In genomic region chr14:51860164-51860835, GRCh38 we compare ENCODE assay signal across 8 cellular contexts. TPM values are rescaled to one million over a fixed set of nuclear protein-coding genes. Genes with fewer than 3 reads are reported as not detected.
DNase-seq lines count a peak whose midpoint lies in the region; ATAC-seq and TF ChIP-seq lines count a peak whose summit lies in the region.

TSS of gene GNG2 (plus strand) at chr14:51860612. CDS start at chr14:51950679, 90,067 bp downstream.

- H3K36me3 ChIP-seq in heart left ventricle (no peaks in the 10 kb centered on the region), transverse colon (no peaks in the 10 kb centered on the region)

- POLR2A ChIA-PET in HEK293T (lab: Yijun Ruan, JAX): no interaction called here

- H3K27ac ChIP-seq in heart left ventricle: peak within 1 kb of the TSS in 11 of 12 donors; percentile 6 to 89 (median 52)
- H3K27ac ChIP-seq in transverse colon: peak within 1 kb of the TSS; percentile 66 to 82 (median 75)

- DNase-seq in GM04504 (ENCODE audit: low read depth) (peak; percentile 64), HEK293T (ENCODE audit: extremely low spot score) (peak; percentile 66), NCI-H1092 (lab: John Stamatoyannopoulos, UW) (peak; percentile 78), T follicular helper cell (ENCODE audit: low read depth) (peak; percentile 75), heart left ventricle (peak; percentile 81 to 93 (median 81)), posterior cingulate gyrus (peak; percentile 60 to 96 (median 80)), transverse colon (peak; percentile 88)
- peak; percentile 81 for DNase-seq in activated naive CD8-positive, alpha-beta T cell treated with anti-CD3 and anti-CD28 coated beads, Interleukin-2, amount 50 U/mL, for 24 hours

- H3K36me3 Mint-ChIP-seq in activated naive CD8-positive, alpha-beta T cell treated with anti-CD3 and anti-CD28 coated beads, Interleukin-2, amount 50 U/mL, for 24 hours (ENCODE audit: low read depth): peaks cover 13% of the 10 kb centered on the region

- peak within 1 kb of the TSS; percentile 90 for H3K27ac Mint-ChIP-seq in activated naive CD8-positive, alpha-beta T cell treated with anti-CD3 and anti-CD28 coated beads, Interleukin-2, amount 50 U/mL, for 24 hours

- in situ Hi-C loops in transverse colon (cut with MboI; ENCODE audit: low pct_ligation_motif_present in 1 of 4, low pct_unique_long_range_greater_than_20kb in 1 of 4, low sequenced_read_pairs in 3 of 4): no loop called here

- peak in 1 of 2 donors; percentile 44 for TF ChIP-seq POLR2A in heart left ventricle (IDR thresholded peaks at IDR 0.05)
- TF ChIP-seq POLR2A in transverse colon (IDR thresholded peaks at IDR 0.05): peak; percentile 81

- H3K4me1 ChIP-seq in heart left ventricle (peaks cover 0 to 73% (median 7%) of the 10 kb centered on the region in 12 donors), transverse colon (peaks cover 0 to 28% (median 11%) of the 10 kb centered on the region in 4 donors)

- H3K4me1 Mint-ChIP-seq in activated naive CD8-positive, alpha-beta T cell treated with anti-CD3 and anti-CD28 coated beads, Interleukin-2, amount 50 U/mL, for 24 hours: peaks cover 49% of the 10 kb centered on the region

- no peaks in the 10 kb centered on the region for H3K27me3 ChIP-seq in heart left ventricle
- H3K27me3 ChIP-seq in transverse colon: no peaks in the 10 kb centered on the region

- peak within 1 kb of the TSS; percentile 98 for H3K4me3 Mint-ChIP-seq in activated naive CD8-positive, alpha-beta T cell treated with anti-CD3 and anti-CD28 coated beads, Interleukin-2, amount 50 U/mL, for 24 hours

- TF ChIP-seq CTCF in heart left ventricle (IDR thresholded peaks at IDR 0.05): no peak
- TF ChIP-seq CTCF in transverse colon (IDR thresholded peaks at IDR 0.05): no peak

- 5 to 8% (median 6%) methylated on average over 18 to 22 of the region's 22 CpGs for WGBS in heart left ventricle, 4 donors
- whole genome bisulfite sequencing in transverse colon (ENCODE audit: low coverage in 1 of 2), 2 donors: 7 to 33% methylated on average over 5 to 22 of the region's 22 CpGs

- TF ChIP-seq EP300 in transverse colon (IDR thresholded peaks at IDR 0.05; ENCODE audit: low read depth): no peak

- H3K27me3 Mint-ChIP-seq in activated naive CD8-positive, alpha-beta T cell treated with anti-CD3 and anti-CD28 coated beads, Interleukin-2, amount 50 U/mL, for 24 hours: no peaks in the 10 kb centered on the region

- peak within 1 kb of the TSS; percentile 25 to 71 (median 53) for H3K4me3 ChIP-seq in heart left ventricle
- peak within 1 kb of the TSS; percentile 18 to 59 (median 38) for H3K4me3 ChIP-seq in transverse colon

- CTCF ChIA-PET in HEK293T (lab: Yijun Ruan, JAX): interaction anchor here (0.9 kb wide), 1 partner anchor 25 kb away, joined by 3 read pairs; no protein-coding TSS in a partner anchor

- ATAC-seq in activated naive CD8-positive, alpha-beta T cell treated with anti-CD3 and anti-CD28 coated beads, Interleukin-2, amount 50 U/mL, for 24 hours: peak; percentile 96
- peak; percentile 96 to 100 (median 99) for ATAC-seq in heart left ventricle

- H3K9me3 ChIP-seq in heart left ventricle (no peaks in the 10 kb centered on the region), transverse colon (no peaks in the 10 kb centered on the region)

- no peaks in the 10 kb centered on the region for H3K9me3 Mint-ChIP-seq in activated naive CD8-positive, alpha-beta T cell treated with anti-CD3 and anti-CD28 coated beads, Interleukin-2, amount 50 U/mL, for 24 hours

- intact Hi-C loops in heart left ventricle (cut with DNase I) (loop anchor here in 2 of 10 donors (5.0 to 10.0 kb wide), 3 partner anchors 62 to 117 kb away; no protein-coding TSS in a partner anchor), posterior cingulate gyrus (cut with DNase I) (no loop called here), transverse colon (cut with DNase I; ENCODE audit: low total_unique reads) (no loop called here)

TF ChIP-seq in HEK293T, 16 proteins besides CTCF, POLR2A, EP300 and RAD21:
- TF ChIP-seq NFRKB (IDR thresholded peaks at IDR 0.05) (no peak), L3MBTL2 (conservative IDR thresholded peaks at IDR 0.05) (peak; percentile 39; the same call in 1 of the 2 replicates)

RNA-seq across cellular contexts. Expression of gene GNG2, which starts in this region (rescaled TPM):
- total RNA-seq in heart left ventricle (10 to 100 TPM in 2 of 9 donors, 1 to 10 TPM in 7; 3.3 to 29.2 (median 7.8) TPM), transverse colon (10 to 100 TPM in 3 of 4 donors, 1 to 10 TPM in 1; 7.5 to 32.8 (median 14.2) TPM)
- 1 to 10 TPM; 3.1 to 3.7 TPM for polyA plus RNA-seq in heart left ventricle

Comparison
In these comparisons a context has a peak if more than half of its experiments do, and no peak if none do; other contexts are left out.
1. Peak in every context shown above with its lines: DNase-seq, ATAC-seq, H3K4me3 ChIP-seq and H3K27ac ChIP-seq.